23 cellular contexts compared by ENCODE assay signal in the genomic region with DNA sequence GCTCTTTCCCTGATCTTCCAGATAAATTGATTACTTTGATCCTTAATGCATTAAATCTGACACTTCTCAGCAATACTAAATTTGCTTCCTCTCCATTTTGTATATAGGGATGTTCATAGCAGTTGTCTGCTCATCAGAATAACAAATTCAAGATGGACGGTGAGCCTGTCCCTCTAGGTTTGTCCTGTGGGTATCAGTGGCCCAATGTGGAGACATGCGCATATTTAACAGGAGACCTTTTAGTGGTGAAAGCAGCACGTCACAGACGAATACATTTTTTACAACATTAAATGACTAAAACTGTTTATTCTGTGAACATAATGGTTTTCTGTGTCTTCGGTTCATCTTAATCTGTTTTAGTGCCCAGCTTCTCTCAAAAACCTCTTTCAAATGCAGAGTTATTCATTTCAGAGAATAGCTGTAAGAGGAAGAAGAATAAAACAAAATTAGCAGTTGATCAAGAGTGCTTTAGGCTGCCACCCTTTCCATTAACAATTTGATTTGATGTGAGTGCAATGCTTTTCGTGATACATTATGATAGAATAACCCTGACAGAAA.
"Had no signal": no experiment of that assay in that cellular context is flagged by ENCODE, and none has a peak within 500 bp of the region (broad histone marks: within the 10 kb centered on the region; RNA-seq: fewer than 3 reads in every experiment).

No MANE protein-coding gene starts in this region.

- H3K4me3 ChIP-seq: MG63, SJSA1, SK-N-MC had no signal

- FAIRE-seq: HepG2, RCC 7860 had no signal

- H3K4me1 ChIP-seq: SJSA1 had no signal

- ATAC-seq: HepG2 had no signal

- H3K36me3 ChIP-seq: MG63, SJSA1 had no signal

- H3K9me3 ChIP-seq: MG63 had no signal

- H3K27me3 ChIP-seq: MG63, SJSA1 had no signal

- H3K27ac ChIP-seq: SJSA1, SK-N-MC had no signal

- DNase-seq: IMR-90, Karpas-422, KG1, MG63, NCI-H1092, NCI-H1105 treated with DMSO at 0.1 percent for 48 hours, NCI-H1417 treated with DMSO at 0.1 percent for 48 hours, NCI-H146, NCI-H1694 treated with DMSO at 0.1 percent for 48 hours, NCI-H1930, NCI-H2081, NCI-H2107, NCI-H2227 treated with DMSO at 0.1 percent for 48 hours, NCI-H524, NCI-H526 treated with DMSO at 0.1 percent for 48 hours, NCI-H748 treated with DMSO at 0.1 percent for 48 hours, Right ventricle myocardium superior, RPMI8226, SIG-M5 had no signal
